10 cellular contexts compared by ENCODE assay signal in genomic region chr20:40966103-40966502, GRCh38.
DNase-seq lines count a peak whose midpoint lies in the region; ATAC-seq, FAIRE-seq and TF ChIP-seq lines count a peak whose summit lies in the region.
"Had no signal": no experiment of that assay in that cellular context is flagged by ENCODE, and none has a peak within 500 bp of the region (broad histone marks: within the 10 kb centered on the region; RNA-seq: fewer than 3 reads in every experiment).

No MANE protein-coding gene starts in this region.

- H3K36me3 Mint-ChIP-seq in neural crest cell (ENCODE audit: low read depth): no peaks in the 10 kb centered on the region

- H3K27ac ChIP-seq in lower lobe of right lung (no peak overlapping the region), small intestine (ENCODE audit: low read depth in 1 of 2, low read length in 1 of 2) (no peak overlapping the region)

- H3K4me3 Mint-ChIP-seq in neural crest cell: no peak overlapping the region

- peak; percentile 48 for TF ChIP-seq CTCF in astrocyte of the spinal cord (IDR thresholded peaks at IDR 0.05; ENCODE audit: low read depth, low read length)
- peak; percentile 41 for TF ChIP-seq CTCF in neural crest cell (conservative IDR thresholded peaks at IDR 0.05)
- TF ChIP-seq CTCF in lower lobe of right lung (IDR thresholded peaks at IDR 0.05): no peak

- in situ Hi-C loops in astrocyte of the spinal cord (cut with HindIII; ENCODE audit: low sequenced_read_pairs): no loop called here

- H3K36me3 ChIP-seq in lower lobe of right lung (no peaks in the 10 kb centered on the region), small intestine (ENCODE audit: control insufficient read depth in 2 of 2, insufficient read depth in 2 of 2, low read length in 2 of 2) (no peaks in the 10 kb centered on the region)

- 65 to 75% (median 67%) methylated on average over 2 of the region's 2 CpGs for WGBS in small intestine, 3 donors

- DNase-seq in DMS 273 (lab: John Stamatoyannopoulos, UW; ENCODE audit: unreplicated experiment) (peak; percentile 38), DMS 273 treated with DMSO at 0.1 percent for 48 hours (lab: John Stamatoyannopoulos, UW) (no peak), astrocyte of the spinal cord (ENCODE audit: low read depth, low spot score) (no peak), neural crest cell (ENCODE audit: low read depth, low spot score) (no peak), lower lobe of right lung (no peak), cortex of kidney (lab: John Stamatoyannopoulos, UW) (no peak), small intestine (no peak)
- DNase-seq: 8988T had no signal

- H3K4me1 Mint-ChIP-seq in neural crest cell: peaks cover 9% of the 10 kb centered on the region

- H3K9me3 Mint-ChIP-seq in neural crest cell: no peaks in the 10 kb centered on the region

- peaks cover 17% of the 10 kb centered on the region for H3K4me1 ChIP-seq in lower lobe of right lung
- no peaks in the 10 kb centered on the region for H3K4me1 ChIP-seq in small intestine (ENCODE audit: control insufficient read depth in 2 of 2, insufficient read depth in 1 of 2, low read depth in 1 of 2, low read length in 1 of 2)

- H3K4me3 ChIP-seq in astrocyte of the spinal cord (ENCODE audit: low read depth, low read length): no peak overlapping the region
- no peak overlapping the region for H3K4me3 ChIP-seq in lower lobe of right lung
- H3K4me3 ChIP-seq in small intestine (ENCODE audit: low read depth in 1 of 2, low read length in 2 of 2): no peak overlapping the region

- H3K9me3 ChIP-seq in lower lobe of right lung: no peaks in the 10 kb centered on the region
- no peaks in the 10 kb centered on the region for H3K9me3 ChIP-seq in small intestine (ENCODE audit: control insufficient read depth, low read depth)

- ATAC-seq in HG02759 (IDR thresholded peaks at IDR 0.05; ENCODE audit: unreplicated experiment): peak; percentile 53
- no peak for ATAC-seq in lower lobe of right lung

- H3K27ac Mint-ChIP-seq in neural crest cell (ENCODE audit: unreplicated experiment): no peak overlapping the region

- FAIRE-seq in small intestine (lab: Jason Lieb, UNC): no peak
- FAIRE-seq: endometrium had no signal

- intact Hi-C loops in lower lobe of right lung (cut with DNase I): no loop called here

- no peaks in the 10 kb centered on the region for H3K27me3 ChIP-seq in lower lobe of right lung (ENCODE audit: low read depth)
- H3K27me3 ChIP-seq in small intestine (ENCODE audit: control insufficient read depth in 2 of 2, insufficient read depth in 2 of 2, low read length in 2 of 2): no peaks in the 10 kb centered on the region

- no peaks in the 10 kb centered on the region for H3K27me3 Mint-ChIP-seq in neural crest cell (ENCODE audit: low read depth)
